In genomic region chr1:37741662-37742061, GRCh38 we compare ENCODE assay signal across 17 cellular contexts. TPM values are rescaled to one million over a fixed set of nuclear protein-coding genes. Genes with fewer than 3 reads are reported as not detected.
A peak's percentile ranks its signal among the peaks of the same experiment; 100 is the strongest.
DNase-seq lines count a peak whose midpoint lies in the region; ATAC-seq and TF ChIP-seq lines count a peak whose summit lies in the region.
"Had no signal": no experiment of that assay in that cellular context is flagged by ENCODE, and none has a peak within 500 bp of the region (broad histone marks: within the 10 kb centered on the region; RNA-seq: fewer than 3 reads in every experiment).

No MANE protein-coding gene starts in this region.

- no peak overlapping the region for H3K27ac Mint-ChIP-seq in GM23338
- H3K27ac Mint-ChIP-seq: B cell; CD4-positive, alpha-beta T cell; HFFc6 had no signal

- peaks cover 4% of the 10 kb centered on the region for H3K9me3 ChIP-seq in NT2/D1 (ENCODE audit: insufficient read depth, low read length)
- H3K9me3 ChIP-seq in gastrocnemius medialis: no peaks in the 10 kb centered on the region

- TF ChIP-seq CTCF in GM23338 (conservative IDR thresholded peaks at IDR 0.05; ENCODE audit: low read depth in 2 of 2) (0 out of 4 replicates have a peak, but pooled peaks of 1 of the 2 experiments have one; percentile 5), gastrocnemius medialis (IDR thresholded peaks at IDR 0.05 in 4 of 5, conservative IDR thresholded peaks at IDR 0.05 in 1 of 5) (no peak), dorsolateral prefrontal cortex (IDR thresholded peaks at IDR 0.05 in 54 of 56, conservative IDR thresholded peaks at IDR 0.05 in 2 of 56; ENCODE audit: low read depth in 1 of 56, partially characterized antibody in 56 of 56) (no peak)

- intact Hi-C loops in gastrocnemius medialis (cut with DNase I; ENCODE audit: low total_unique reads) (no loop called here), dorsolateral prefrontal cortex (cut with DNase I) (no loop called here)

- H3K4me1 ChIP-seq in GM23338 (ENCODE audit: insufficient read depth): no peaks in the 10 kb centered on the region
- no peaks in the 10 kb centered on the region for H3K4me1 ChIP-seq in NT2/D1 (ENCODE audit: insufficient read depth, insufficient read length)
- no peaks in the 10 kb centered on the region for H3K4me1 ChIP-seq in gastrocnemius medialis

- ATAC-seq in GM23338 (peak; percentile 68), gastrocnemius medialis (no peak), HG03520 (IDR thresholded peaks at IDR 0.05; ENCODE audit: unreplicated experiment) (no peak)
- ATAC-seq: HepG2 had no signal

- no peaks in the 10 kb centered on the region for H3F3A ChIP-seq in GM23338 (replicated peaks; ENCODE audit: low read depth)

- H3K36me3 ChIP-seq in GM23338 (ENCODE audit: insufficient read depth) (no peaks in the 10 kb centered on the region), NT2/D1 (ENCODE audit: insufficient read depth, insufficient read length, low read length) (no peaks in the 10 kb centered on the region), gastrocnemius medialis (no peaks in the 10 kb centered on the region)

- DNase-seq in DMS79 (lab: John Stamatoyannopoulos, UW) (peak; percentile 13), GM23338 (ENCODE audit: low spot score) (peak; percentile 31), NT2/D1 (ENCODE audit: low read depth, low spot score) (peak; percentile 30), mesenteric fat pad (ENCODE audit: low spot score) (peak; percentile 60), gastrocnemius medialis (no peak), dorsolateral prefrontal cortex (no peak)
- DNase-seq: C1 segment of cervical spinal cord; Calu3; CD4-positive, alpha-beta T cell; DND-41; GF-D8; H7; HFFc6 had no signal

- H3K9me2 ChIP-seq in GM23338 (ENCODE audit: insufficient read depth): no peaks in the 10 kb centered on the region

- H3K27ac ChIP-seq in GM23338 (ENCODE audit: low read depth) (no peak overlapping the region), gastrocnemius medialis (no peak overlapping the region), dorsolateral prefrontal cortex (no peak overlapping the region)
- H3K27ac ChIP-seq: GM23248 had no signal

- no peak overlapping the region for H3K4me2 ChIP-seq in GM23338

- H3K4me3 ChIP-seq in GM23338 (no peak overlapping the region), NT2/D1 (ENCODE audit: insufficient read length, low read depth) (no peak overlapping the region), gastrocnemius medialis (no peak overlapping the region), dorsolateral prefrontal cortex (no peak overlapping the region)
- H3K4me3 ChIP-seq: GM23248 had no signal

- H3K27me3 ChIP-seq in GM23338 (ENCODE audit: insufficient read depth) (no peaks in the 10 kb centered on the region), NT2/D1 (ENCODE audit: insufficient read depth, insufficient read length) (peaks cover 18% of the 10 kb centered on the region), gastrocnemius medialis (peaks cover 0 to 9% (median 2%) of the 10 kb centered on the region in 3 donors), dorsolateral prefrontal cortex (no peaks in the 10 kb centered on the region)

- H3K4me1 Mint-ChIP-seq in GM23338: no peaks in the 10 kb centered on the region
- H3K4me1 Mint-ChIP-seq: B cell had no signal

- no peak for TF ChIP-seq POLR2A in gastrocnemius medialis (IDR thresholded peaks at IDR 0.05)

- no peak overlapping the region for H2AFZ ChIP-seq in GM23338
- H2AFZ ChIP-seq: GM23248 had no signal

- peaks cover 3% of the 10 kb centered on the region for H3K27me3 Mint-ChIP-seq in GM23338 (ENCODE audit: insufficient read depth, low read depth, poor library complexity)

- H3K36me3 Mint-ChIP-seq in GM23338 (ENCODE audit: low read depth): no peaks in the 10 kb centered on the region

- H3K79me2 ChIP-seq in GM23338 (replicated peaks; ENCODE audit: insufficient read depth): no peaks in the 10 kb centered on the region

- no peaks in the 10 kb centered on the region for H4K20me1 ChIP-seq in GM23338 (replicated peaks; ENCODE audit: insufficient read depth)

- no peak overlapping the region for H3K4me3 Mint-ChIP-seq in GM23338
- H3K4me3 Mint-ChIP-seq: B cell; CD4-positive, alpha-beta T cell; HFFc6 had no signal

- peaks cover 1% of the 10 kb centered on the region; the same call in 2 of the 3 replicates for H3K9me3 Mint-ChIP-seq in GM23338

- in situ Hi-C loops in gastrocnemius medialis (cut with MboI; ENCODE audit: low sequenced_read_pairs in 4 of 4): no loop called here

- H3K9ac ChIP-seq in NT2/D1 (ENCODE audit: insufficient read length, low read depth): no peak overlapping the region
- H3K9ac ChIP-seq: GM23248 had no signal

TF ChIP-seq in GM23338, 12 proteins besides CTCF, POLR2A, EP300 and RAD21 (continues in another document):
- TF ChIP-seq ETS1 (IDR thresholded peaks at IDR 0.05) (no peak), ZNF331 (CRISPR knock-in tag; IDR thresholded peaks at IDR 0.05; ENCODE audit: low read depth) (no peak), STAT1 (IDR thresholded peaks at IDR 0.05; ENCODE audit: unreplicated experiment) (no peak)

RNA-seq across cellular contexts. Expression of gene EPHA10, which starts 23.3 kb away (rescaled TPM):
- 1.5 and 2.4 TPM in 2 replicates for total RNA-seq in GM23338 (2014; rRNA removed; shearing (Covaris generic))
- 0.21 and 0.76 TPM in 2 replicates for polyA plus RNA-seq in GM23338 (2016; fragmentation: Nextera tagmentation; extraction: Ambion mirVana)
- total RNA-seq in mesenteric fat pad: not detected
- total RNA-seq in gastrocnemius medialis: under 1 TPM in 1 of 4 donors, not detected in 3; 0.17 TPM
- 10 to 100 TPM; 10.7 to 38.2 (median 23.4) TPM for total RNA-seq in dorsolateral prefrontal cortex
- total RNA-seq: CD4-positive, alpha-beta T cell; GM23248; HFFc6 had no signal
- polyA plus RNA-seq: GM23248 had no signal

RNA-seq across cellular contexts. Expression of gene CDCA8, which starts 49.3 kb away (rescaled TPM):
- 31.6 and 35.3 TPM in 2 replicates for total RNA-seq in GM23338 (2014; rRNA removed; shearing (Covaris generic))
- 37.9 and 38.9 TPM in 2 replicates for polyA plus RNA-seq in GM23338 (2016; fragmentation: Nextera tagmentation; extraction: Ambion mirVana)
- 0.35 TPM for total RNA-seq in mesenteric fat pad
- total RNA-seq in gastrocnemius medialis: 1 to 10 TPM in 1 of 4 donors, under 1 TPM in 2, not detected in 1; 0.46 to 1.5 (median 0.60) TPM
- 1 to 10 TPM in 51 of 120 experiments, under 1 TPM in 69; 0.30 to 1.9 (median 0.93) TPM for total RNA-seq in dorsolateral prefrontal cortex

RNA-seq across cellular contexts. Expression of gene MANEAL, which starts 52.0 kb away (rescaled TPM):
- 8.1 and 8.6 TPM in 2 replicates for total RNA-seq in GM23338 (2014; rRNA removed; shearing (Covaris generic))
- polyA plus RNA-seq in GM23338 (2016; fragmentation: Nextera tagmentation; extraction: Ambion mirVana): 2.2 and 2.3 TPM in 2 replicates
- 1.5 TPM for total RNA-seq in mesenteric fat pad
- total RNA-seq in gastrocnemius medialis: 1 to 10 TPM; 2.3 to 9.9 (median 4.0) TPM
- total RNA-seq in dorsolateral prefrontal cortex: 10 to 100 TPM; 10.6 to 32.4 (median 23.2) TPM

Comparison
In these comparisons a context has a peak if more than half of its experiments do, and no peak if none do; other contexts are left out.
1. DNase-seq: peak in DMS79 (single experiment), GM23338 (single experiment), NT2/D1 (single experiment) and mesenteric fat pad (single experiment); none in gastrocnemius medialis (0 of 2) and dorsolateral prefrontal cortex (0 of 10).
2. RNA of gene CDCA8, which starts 49.3 kb away (total RNA-seq): 31.6 to 35.3 TPM in GM23338; 0.30 to 1.9 TPM in dorsolateral prefrontal cortex, 0.46 to 1.5 TPM in gastrocnemius medialis and 0.35 TPM in mesenteric fat pad (single experiment); every median in the first group is over 10 times any median in the second.